8 cellular contexts compared by ENCODE assay signal in the genomic region with DNA sequence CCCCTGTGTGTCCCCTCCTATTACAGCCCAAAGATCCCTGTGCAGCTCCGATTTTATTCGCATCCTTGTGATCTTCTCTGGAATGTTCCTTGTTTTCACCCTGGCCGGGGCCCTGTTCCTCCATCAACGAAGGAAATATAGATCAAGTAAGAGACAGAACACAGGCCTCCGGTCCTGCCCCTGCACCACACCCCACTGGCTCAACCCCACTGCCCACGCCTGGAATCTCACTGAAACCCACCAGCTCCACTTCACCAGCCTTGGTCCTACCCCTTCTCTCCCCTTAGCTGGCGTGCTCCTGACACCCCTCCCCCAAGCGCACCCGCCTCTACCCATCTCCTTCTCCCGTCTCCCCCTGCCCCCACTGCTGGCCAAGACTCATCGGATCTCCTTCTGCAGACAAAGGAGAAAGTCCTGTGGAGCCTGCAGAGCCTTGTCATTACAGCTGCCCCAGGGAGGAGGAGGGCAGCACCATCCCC. TPM values are rescaled to one million over a fixed set of nuclear protein-coding genes. Genes with fewer than 3 reads are reported as not detected.
DNase-seq lines count a peak whose midpoint lies in the region; ATAC-seq and TF ChIP-seq lines count a peak whose summit lies in the region.

No MANE protein-coding gene starts in this region.

- no peaks in the 10 kb centered on the region for H3K27me3 Mint-ChIP-seq in natural killer cell (ENCODE audit: low read depth in 2 of 2)

- intact Hi-C loops in natural killer cell (cut with micrococcal nuclease) = loop anchor here (5.0 kb wide), 1 partner anchor 41 kb away; the partner anchor contains the start of genes MRPL51 and NCAPD2

- H3K36me3 Mint-ChIP-seq in natural killer cell = no peaks in the 10 kb centered on the region

- no peaks in the 10 kb centered on the region for H3K9me3 Mint-ChIP-seq in natural killer cell

- peak overlapping the region; percentile 100 for H3K27ac Mint-ChIP-seq in natural killer cell

- H3K4me1 ChIP-seq in BLaER1 treated with 17β-estradiol and CSF1 and Interleukin-3, amounts not matched to agents 10 nM and 100 nM = peaks cover 60 to 74% (median 66%) of the 10 kb centered on the region in 10 experiments
- H3K4me1 ChIP-seq in NT2/D1 (ENCODE audit: insufficient read depth, insufficient read length) = peaks cover 26% of the 10 kb centered on the region
- no peaks in the 10 kb centered on the region for H3K4me1 ChIP-seq in endocrine pancreas (ENCODE audit: control insufficient read depth, insufficient read depth, low read length)

- H3K9me3 ChIP-seq in BLaER1 treated with 17β-estradiol and CSF1 and Interleukin-3, amounts not matched to agents 10 nM and 100 nM (replicated peaks in 1 of 11) = no peaks in the 10 kb centered on the region
- H3K9me3 ChIP-seq in NT2/D1 (ENCODE audit: insufficient read depth, low read length) (no peaks in the 10 kb centered on the region), endocrine pancreas (ENCODE audit: control insufficient read depth, low read length) (no peaks in the 10 kb centered on the region)

- no peaks in the 10 kb centered on the region for H4K20me1 ChIP-seq in BLaER1 treated with 17β-estradiol and CSF1 and Interleukin-3, amounts not matched to agents 10 nM and 100 nM

- H3K4me3 Mint-ChIP-seq in natural killer cell = peak overlapping the region; percentile 100

- peak overlapping the region; percentile 78 to 97 (median 94) for H3K27ac ChIP-seq in BLaER1 treated with 17β-estradiol and CSF1 and Interleukin-3, amounts not matched to agents 10 nM and 100 nM

- H3K4me3 ChIP-seq in BLaER1 treated with 17β-estradiol and CSF1 and Interleukin-3, amounts not matched to agents 10 nM and 100 nM = peak overlapping the region; percentile 57 to 81 (median 72)
- peak overlapping the region; percentile 42 for H3K4me3 ChIP-seq in NT2/D1 (ENCODE audit: insufficient read length, low read depth)
- peak overlapping the region; percentile 19 for H3K4me3 ChIP-seq in endocrine pancreas (ENCODE audit: control insufficient read depth, insufficient read depth, low read length)

- TF ChIP-seq CTCF in natural killer cell (IDR thresholded peaks at IDR 0.05) = no peak

- DNase-seq in NT2/D1 (ENCODE audit: low read depth, low spot score) = peak; percentile 84
- no peak for DNase-seq in natural killer cell
- DNase-seq in glomerular visceral epithelial cell (ENCODE audit: extremely low spot score) = no peak
- DNase-seq in NCI-H1092 (lab: John Stamatoyannopoulos, UW) = no peak

- peak overlapping the region; percentile 79 to 94 (median 90) for H3K9ac ChIP-seq in BLaER1 treated with 17β-estradiol and CSF1 and Interleukin-3, amounts not matched to agents 10 nM and 100 nM
- H3K9ac ChIP-seq in NT2/D1 (ENCODE audit: insufficient read length, low read depth) (peak overlapping the region; percentile 86), endocrine pancreas (ENCODE audit: control insufficient read depth, insufficient read depth, low read length) (peak overlapping the region; percentile 74)

- peak overlapping the region; percentile 90 to 100 (median 96) for H3K4me2 ChIP-seq in BLaER1 treated with 17β-estradiol and CSF1 and Interleukin-3, amounts not matched to agents 10 nM and 100 nM

- H3K4me1 Mint-ChIP-seq in natural killer cell = peaks cover 33 to 46% of the 10 kb centered on the region in 2 donors

- H3K36me3 ChIP-seq in BLaER1 treated with 17β-estradiol and CSF1 and Interleukin-3, amounts not matched to agents 10 nM and 100 nM = peaks cover 11 to 29% (median 19%) of the 10 kb centered on the region in 11 experiments; a peak in 19 of 22 replicates
- H3K36me3 ChIP-seq in NT2/D1 (ENCODE audit: insufficient read depth, insufficient read length, low read length) = peaks cover 26% of the 10 kb centered on the region
- H3K36me3 ChIP-seq in endocrine pancreas (ENCODE audit: control insufficient read depth, insufficient read depth, low read length) = no peaks in the 10 kb centered on the region

- ATAC-seq in natural killer cell (peak in 1 of 3 donors; percentile 2), GM18870 (IDR thresholded peaks at IDR 0.05; ENCODE audit: unreplicated experiment) (no peak), HG03439 (IDR thresholded peaks at IDR 0.05; ENCODE audit: unreplicated experiment) (no peak)

- H3K27me3 ChIP-seq in BLaER1 treated with 17β-estradiol and CSF1 and Interleukin-3, amounts not matched to agents 10 nM and 100 nM = no peaks in the 10 kb centered on the region
- H3K27me3 ChIP-seq in NT2/D1 (ENCODE audit: insufficient read depth, insufficient read length) (no peaks in the 10 kb centered on the region), endocrine pancreas (ENCODE audit: control insufficient read depth, insufficient read depth, low read length) (no peaks in the 10 kb centered on the region)

RNA-seq across cellular contexts. Expression of gene TAPBPL, which starts 0.9 kb away (rescaled TPM):
- total RNA-seq in natural killer cell = 10 to 100 TPM; 43.0 to 51.4 (median 46.9) TPM

RNA-seq across cellular contexts. Expression of gene CD27, which starts 6.2 kb away (rescaled TPM):
- 10 to 100 TPM in 1 of 3 donors, 1 to 10 TPM in 2; 2.7 to 13.7 (median 3.1) TPM for total RNA-seq in natural killer cell

RNA-seq across cellular contexts. Expression of gene VAMP1, which starts 19.6 kb away (rescaled TPM):
- total RNA-seq in natural killer cell = 10 to 100 TPM; 81.0 to 84.3 (median 83.8) TPM

RNA-seq across cellular contexts. Expression of gene MRPL51, which starts 42.2 kb away (rescaled TPM):
- 10 to 100 TPM; 32.8 to 48.3 (median 45.4) TPM for total RNA-seq in natural killer cell

RNA-seq across cellular contexts. Expression of gene NCAPD2, which starts 43.0 kb away (rescaled TPM):
- 10 to 100 TPM; 38.8 to 53.1 (median 44.1) TPM for total RNA-seq in natural killer cell

Comparison
In these comparisons a context has a peak if more than half of its experiments do, and no peak if none do; other contexts are left out.
1. H3K4me3 ChIP-seq: peak in every context shown above with its lines; median percentile 72 in BLaER1 treated with 17β-estradiol and CSF1 and Interleukin-3, amounts not matched to agents 10 nM and 100 nM; 42 in NT2/D1; 19 in endocrine pancreas.